8 cellular contexts compared by ENCODE assay signal in genomic region chr3:107524214-107525100, GRCh38. TPM values are rescaled to one million over a fixed set of nuclear protein-coding genes. Genes with fewer than 3 reads are reported as not detected.
DNase-seq lines count a peak whose midpoint lies in the region; ATAC-seq, FAIRE-seq and TF ChIP-seq lines count a peak whose summit lies in the region.

No MANE protein-coding gene starts in this region.

- no peaks in the 10 kb centered on the region for H3K27me3 ChIP-seq in small intestine (ENCODE audit: control insufficient read depth in 2 of 2, insufficient read depth in 2 of 2, low read length in 2 of 2)

- H3K9me3 ChIP-seq in small intestine (ENCODE audit: control insufficient read depth, low read depth): no peaks in the 10 kb centered on the region

- WGBS in small intestine, 3 donors: 0 to 1% (median 1%) methylated on average over 40 to 47 of the region's 47 CpGs

- no peak for ATAC-seq in HG02763 (IDR thresholded peaks at IDR 0.05; ENCODE audit: unreplicated experiment)

- H3K4me1 ChIP-seq in small intestine (ENCODE audit: control insufficient read depth in 2 of 2, insufficient read depth in 1 of 2, low read depth in 1 of 2, low read length in 1 of 2): peaks cover 0 to 3% of the 10 kb centered on the region in 2 donors

- TF ChIP-seq CTCF in VCaP (conservative IDR thresholded peaks at IDR 0.05) (no peak), D721Med (IDR thresholded peaks at IDR 0.05; ENCODE audit: insufficient read depth, missing control alignments) (no peak)

- no peak for FAIRE-seq in small intestine (lab: Jason Lieb, UNC)
- no peak for FAIRE-seq in D721Med (lab: Jason Lieb, UNC)

- H3K4me3 ChIP-seq in small intestine (ENCODE audit: low read depth in 1 of 2, low read length in 2 of 2): peak overlapping the region; percentile 77 to 95

- DNase-seq in EL: peak; percentile 71
- DNase-seq in KBM-7: peak; percentile 58
- DNase-seq in caudate nucleus (lab: John Stamatoyannopoulos, UW): peak in 47 of 61 donors; percentile 3 to 61 (median 24)
- DNase-seq in islet precursor cell: peak; percentile 81
- DNase-seq in small intestine: peak; percentile 42
- DNase-seq in D721Med (ENCODE audit: insufficient read length, low spot score): no peak

- H3K27ac ChIP-seq in VCaP: peak overlapping the region; percentile 92
- H3K27ac ChIP-seq in caudate nucleus (ENCODE audit: low read depth, low read length): peak overlapping the region; percentile 95
- H3K27ac ChIP-seq in small intestine (ENCODE audit: low read depth in 1 of 2, low read length in 1 of 2): peak overlapping the region; percentile 84 to 92

- no peaks in the 10 kb centered on the region for H3K36me3 ChIP-seq in small intestine (ENCODE audit: control insufficient read depth in 2 of 2, insufficient read depth in 2 of 2, low read length in 2 of 2)

- in situ Hi-C loops in KBM-7 (cut with MboI; ENCODE audit: low pct_unique_long_range_greater_than_20kb, low sequenced_read_pairs): no loop called here

RNA-seq across cellular contexts. Expression of gene BBX, which starts 1.7 kb away (rescaled TPM):
- 1 to 10 TPM; 3.5 to 8.2 (median 4.5) TPM for polyA plus RNA-seq in small intestine
